1 cellular context compared by ENCODE assay signal in the genomic region with DNA sequence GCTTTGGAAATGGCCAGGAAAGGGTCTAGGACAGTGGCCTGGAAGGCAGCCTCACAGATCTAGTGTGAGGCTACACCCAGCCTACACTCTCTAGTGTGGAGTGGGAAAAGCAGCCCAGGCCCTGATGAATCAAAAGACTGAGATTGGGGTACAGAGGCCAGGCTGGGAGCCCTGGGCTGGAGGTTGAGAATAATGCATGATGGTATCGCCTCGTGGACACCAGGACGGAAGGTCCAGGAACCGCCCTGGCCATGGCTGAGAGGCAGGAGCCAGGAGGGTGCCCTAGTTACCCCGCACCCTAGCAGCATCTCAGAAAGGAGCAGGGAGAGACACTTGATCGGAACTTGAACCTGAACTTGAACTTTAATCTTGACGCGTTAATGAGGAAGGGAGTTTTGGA.
TF ChIP-seq lines count a peak whose summit lies in the region.

No MANE protein-coding gene starts in this region.

TF ChIP-seq in GM23338, 12 proteins besides CTCF, POLR2A, EP300 and RAD21 (continued from another document):
- TF ChIP-seq, protein P1, sequence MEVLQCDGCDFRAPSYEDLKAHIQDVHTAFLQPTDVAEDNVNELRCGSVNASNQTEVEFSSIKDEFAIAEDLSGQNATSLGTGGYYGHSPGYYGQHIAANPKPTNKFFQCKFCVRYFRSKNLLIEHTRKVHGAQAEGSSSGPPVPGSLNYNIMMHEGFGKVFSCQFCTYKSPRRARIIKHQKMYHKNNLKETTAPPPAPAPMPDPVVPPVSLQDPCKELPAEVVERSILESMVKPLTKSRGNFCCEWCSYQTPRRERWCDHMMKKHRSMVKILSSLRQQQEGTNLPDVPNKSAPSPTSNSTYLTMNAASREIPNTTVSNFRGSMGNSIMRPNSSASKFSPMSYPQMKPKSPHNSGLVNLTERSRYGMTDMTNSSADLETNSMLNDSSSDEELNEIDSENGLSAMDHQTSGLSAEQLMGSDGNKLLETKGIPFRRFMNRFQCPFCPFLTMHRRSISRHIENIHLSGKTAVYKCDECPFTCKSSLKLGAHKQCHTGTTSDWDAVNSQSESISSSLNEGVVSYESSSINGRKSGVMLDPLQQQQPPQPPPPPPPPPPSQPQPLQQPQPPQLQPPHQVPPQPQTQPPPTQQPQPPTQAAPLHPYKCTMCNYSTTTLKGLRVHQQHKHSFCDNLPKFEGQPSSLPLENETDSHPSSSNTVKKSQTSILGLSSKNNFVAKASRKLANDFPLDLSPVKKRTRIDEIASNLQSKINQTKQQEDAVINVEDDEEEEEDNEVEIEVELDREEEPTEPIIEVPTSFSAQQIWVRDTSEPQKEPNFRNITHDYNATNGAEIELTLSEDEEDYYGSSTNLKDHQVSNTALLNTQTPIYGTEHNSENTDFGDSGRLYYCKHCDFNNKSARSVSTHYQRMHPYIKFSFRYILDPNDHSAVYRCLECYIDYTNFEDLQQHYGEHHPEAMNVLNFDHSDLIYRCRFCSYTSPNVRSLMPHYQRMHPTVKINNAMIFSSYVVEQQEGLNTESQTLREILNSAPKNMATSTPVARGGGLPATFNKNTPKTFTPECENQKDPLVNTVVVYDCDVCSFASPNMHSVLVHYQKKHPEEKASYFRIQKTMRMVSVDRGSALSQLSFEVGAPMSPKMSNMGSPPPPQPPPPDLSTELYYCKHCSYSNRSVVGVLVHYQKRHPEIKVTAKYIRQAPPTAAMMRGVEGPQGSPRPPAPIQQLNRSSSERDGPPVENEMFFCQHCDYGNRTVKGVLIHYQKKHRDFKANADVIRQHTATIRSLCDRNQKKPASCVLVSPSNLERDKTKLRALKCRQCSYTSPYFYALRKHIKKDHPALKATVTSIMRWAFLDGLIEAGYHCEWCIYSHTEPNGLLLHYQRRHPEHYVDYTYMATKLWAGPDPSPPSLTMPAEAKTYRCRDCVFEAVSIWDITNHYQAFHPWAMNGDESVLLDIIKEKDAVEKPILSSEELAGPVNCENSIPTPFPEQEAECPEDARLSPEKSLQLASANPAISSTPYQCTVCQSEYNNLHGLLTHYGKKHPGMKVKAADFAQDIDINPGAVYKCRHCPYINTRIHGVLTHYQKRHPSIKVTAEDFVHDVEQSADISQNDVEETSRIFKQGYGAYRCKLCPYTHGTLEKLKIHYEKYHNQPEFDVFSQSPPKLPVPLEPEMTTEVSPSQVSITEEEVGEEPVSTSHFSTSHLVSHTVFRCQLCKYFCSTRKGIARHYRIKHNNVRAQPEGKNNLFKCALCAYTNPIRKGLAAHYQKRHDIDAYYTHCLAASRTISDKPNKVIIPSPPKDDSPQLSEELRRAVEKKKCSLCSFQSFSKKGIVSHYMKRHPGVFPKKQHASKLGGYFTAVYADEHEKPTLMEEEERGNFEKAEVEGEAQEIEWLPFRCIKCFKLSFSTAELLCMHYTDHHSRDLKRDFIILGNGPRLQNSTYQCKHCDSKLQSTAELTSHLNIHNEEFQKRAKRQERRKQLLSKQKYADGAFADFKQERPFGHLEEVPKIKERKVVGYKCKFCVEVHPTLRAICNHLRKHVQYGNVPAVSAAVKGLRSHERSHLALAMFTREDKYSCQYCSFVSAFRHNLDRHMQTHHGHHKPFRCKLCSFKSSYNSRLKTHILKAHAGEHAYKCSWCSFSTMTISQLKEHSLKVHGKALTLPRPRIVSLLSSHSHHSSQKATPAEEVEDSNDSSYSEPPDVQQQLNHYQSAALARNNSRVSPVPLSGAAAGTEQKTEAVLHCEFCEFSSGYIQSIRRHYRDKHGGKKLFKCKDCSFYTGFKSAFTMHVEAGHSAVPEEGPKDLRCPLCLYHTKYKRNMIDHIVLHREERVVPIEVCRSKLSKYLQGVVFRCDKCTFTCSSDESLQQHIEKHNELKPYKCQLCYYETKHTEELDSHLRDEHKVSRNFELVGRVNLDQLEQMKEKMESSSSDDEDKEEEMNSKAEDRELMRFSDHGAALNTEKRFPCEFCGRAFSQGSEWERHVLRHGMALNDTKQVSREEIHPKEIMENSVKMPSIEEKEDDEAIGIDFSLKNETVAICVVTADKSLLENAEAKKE (CRISPR knock-in tag; IDR thresholded peaks at IDR 0.05): no peak
- TF ChIP-seq NANOG (IDR thresholded peaks at IDR 0.05; ENCODE audit: borderline replicate concordance) (no peak), STAT1 (IDR thresholded peaks at IDR 0.05; ENCODE audit: unreplicated experiment) (no peak), JUNB (IDR thresholded peaks at IDR 0.05; ENCODE audit: unreplicated experiment) (no peak), CREB1 (CRISPR knock-in tag; IDR thresholded peaks at IDR 0.05; ENCODE audit: low read depth) (no peak), EZH2 (IDR thresholded peaks at IDR 0.05; ENCODE audit: low read depth, unreplicated experiment) (no peak)
- TF ChIP-seq, protein P2, sequence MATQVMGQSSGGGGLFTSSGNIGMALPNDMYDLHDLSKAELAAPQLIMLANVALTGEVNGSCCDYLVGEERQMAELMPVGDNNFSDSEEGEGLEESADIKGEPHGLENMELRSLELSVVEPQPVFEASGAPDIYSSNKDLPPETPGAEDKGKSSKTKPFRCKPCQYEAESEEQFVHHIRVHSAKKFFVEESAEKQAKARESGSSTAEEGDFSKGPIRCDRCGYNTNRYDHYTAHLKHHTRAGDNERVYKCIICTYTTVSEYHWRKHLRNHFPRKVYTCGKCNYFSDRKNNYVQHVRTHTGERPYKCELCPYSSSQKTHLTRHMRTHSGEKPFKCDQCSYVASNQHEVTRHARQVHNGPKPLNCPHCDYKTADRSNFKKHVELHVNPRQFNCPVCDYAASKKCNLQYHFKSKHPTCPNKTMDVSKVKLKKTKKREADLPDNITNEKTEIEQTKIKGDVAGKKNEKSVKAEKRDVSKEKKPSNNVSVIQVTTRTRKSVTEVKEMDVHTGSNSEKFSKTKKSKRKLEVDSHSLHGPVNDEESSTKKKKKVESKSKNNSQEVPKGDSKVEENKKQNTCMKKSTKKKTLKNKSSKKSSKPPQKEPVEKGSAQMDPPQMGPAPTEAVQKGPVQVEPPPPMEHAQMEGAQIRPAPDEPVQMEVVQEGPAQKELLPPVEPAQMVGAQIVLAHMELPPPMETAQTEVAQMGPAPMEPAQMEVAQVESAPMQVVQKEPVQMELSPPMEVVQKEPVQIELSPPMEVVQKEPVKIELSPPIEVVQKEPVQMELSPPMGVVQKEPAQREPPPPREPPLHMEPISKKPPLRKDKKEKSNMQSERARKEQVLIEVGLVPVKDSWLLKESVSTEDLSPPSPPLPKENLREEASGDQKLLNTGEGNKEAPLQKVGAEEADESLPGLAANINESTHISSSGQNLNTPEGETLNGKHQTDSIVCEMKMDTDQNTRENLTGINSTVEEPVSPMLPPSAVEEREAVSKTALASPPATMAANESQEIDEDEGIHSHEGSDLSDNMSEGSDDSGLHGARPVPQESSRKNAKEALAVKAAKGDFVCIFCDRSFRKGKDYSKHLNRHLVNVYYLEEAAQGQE (IDR thresholded peaks at IDR 0.05; ENCODE audit: unreplicated experiment): no peak
TF ChIP-seq in GM23338: peak in this region for 0.
